ENCODE assay signal across 7 cellular contexts in the genomic region with DNA sequence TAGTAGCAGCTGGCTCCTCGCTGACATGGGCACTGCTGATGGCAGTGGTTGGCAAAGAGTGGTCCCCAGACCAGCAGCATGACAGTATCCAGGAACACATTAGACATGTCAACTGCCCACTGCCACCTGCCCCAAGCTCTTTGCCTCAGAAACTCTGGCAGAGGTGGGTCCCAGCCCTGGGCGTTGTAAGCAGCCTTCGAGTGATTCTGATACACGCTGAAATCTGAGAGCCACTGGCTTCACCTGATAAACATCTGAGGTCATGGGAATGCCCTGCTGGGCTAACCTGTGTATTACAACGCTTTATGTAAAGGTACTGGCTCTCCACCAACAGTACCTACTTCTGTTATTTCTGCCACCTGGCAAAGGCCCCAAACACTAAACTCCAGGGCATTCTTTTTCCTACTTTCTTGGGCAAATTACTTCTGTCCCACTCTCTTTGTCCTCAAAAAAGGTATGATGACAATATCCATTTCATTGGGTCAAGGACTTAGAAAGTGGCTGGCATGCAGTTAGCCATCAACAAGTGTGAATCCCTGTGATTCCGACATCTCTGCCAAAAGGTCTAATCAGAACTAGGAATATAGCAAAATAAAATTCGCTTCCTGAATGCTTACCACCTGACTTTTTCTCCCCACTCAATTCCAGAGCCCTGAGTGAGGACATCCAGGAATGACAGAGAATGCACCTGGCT. TPM values are rescaled to one million over a fixed set of nuclear protein-coding genes. Genes with fewer than 3 reads are reported as not detected.
DNase-seq lines count a peak whose midpoint lies in the region; ATAC-seq and TF ChIP-seq lines count a peak whose summit lies in the region.

No MANE protein-coding gene starts in this region.

- H3K79me2 ChIP-seq in SK-N-SH (ENCODE audit: insufficient read depth): peaks cover 37% of the 10 kb centered on the region

- no peak overlapping the region for H2AFZ ChIP-seq in SK-N-SH (ENCODE audit: low read depth)

- H3K4me3 Mint-ChIP-seq in activated CD8-positive, alpha-beta memory T cell treated with anti-CD3 and anti-CD28 coated beads, Interleukin-2, amount 10 ng/mL, durations not matched to agents 7 days and 5 days: no peak overlapping the region

- H3K9ac ChIP-seq in SK-N-SH: no peak overlapping the region

- no peaks in the 10 kb centered on the region for H3F3A ChIP-seq in SK-N-SH (replicated peaks; ENCODE audit: insufficient read depth)

- H3K36me3 ChIP-seq in SK-N-SH (replicated peaks in 1 of 2; ENCODE audit: control insufficient read depth in 1 of 2, insufficient read depth in 2 of 2, low read length in 1 of 2) (no peaks in the 10 kb centered on the region), left lung (no peaks in the 10 kb centered on the region)

- TF ChIP-seq CTCF in SK-N-SH (IDR thresholded peaks at IDR 0.05) (peak; percentile 31), left lung (IDR thresholded peaks at IDR 0.05) (peak in 1 of 2 donors; percentile 9)

- H3K9me3 ChIP-seq in SK-N-SH: no peaks in the 10 kb centered on the region
- H3K9me3 ChIP-seq in left lung: no peaks in the 10 kb centered on the region

- ATAC-seq in GM18502 (IDR thresholded peaks at IDR 0.05; ENCODE audit: poor library complexity, unreplicated experiment): peak; percentile 54
- peak; percentile 39 for ATAC-seq in HG02678 (IDR thresholded peaks at IDR 0.05; ENCODE audit: unreplicated experiment)
- peak; percentile 70 for ATAC-seq in left lung
- ATAC-seq in activated CD8-positive, alpha-beta memory T cell treated with anti-CD3 and anti-CD28 coated beads, Interleukin-2, amount 10 ng/mL, durations not matched to agents 7 days and 5 days: no peak
- no peak for ATAC-seq in GM21367 (IDR thresholded peaks at IDR 0.05; ENCODE audit: unreplicated experiment)

- H3K27me3 ChIP-seq in SK-N-SH (ENCODE audit: insufficient read depth) (no peaks in the 10 kb centered on the region), left lung (no peaks in the 10 kb centered on the region)

- CTCF ChIA-PET in SK-N-SH (lab: Yijun Ruan, JAX): interaction anchor here (0.9 to 1.5 kb wide), 6 partner anchors 10 to 356 kb away, joined by 3 to 6 read pairs (median 4); no protein-coding TSS in a partner anchor
- CTCF ChIA-PET in activated CD8-positive, alpha-beta memory T cell treated with anti-CD3 and anti-CD28 coated beads, Interleukin-2, amount 10 ng/mL, durations not matched to agents 7 days and 5 days (lab: Charles Lee): no interaction called here

- H3K27ac Mint-ChIP-seq in activated CD8-positive, alpha-beta memory T cell treated with anti-CD3 and anti-CD28 coated beads, Interleukin-2, amount 10 ng/mL, durations not matched to agents 7 days and 5 days: no peak overlapping the region

- POLR2A ChIA-PET in SK-N-SH (lab: Yijun Ruan, JAX): no interaction called here

- intact Hi-C loops in left lung (cut with DNase I): no loop called here

- WGBS in SK-N-SH (ENCODE audit: low lambda C conversion rate): 96% methylated on average over 3 of the region's 7 CpGs

- no peak for TF ChIP-seq RAD21 in SK-N-SH (IDR thresholded peaks at IDR 0.05; ENCODE audit: low read length)

- peaks cover 0 to 21% of the 10 kb centered on the region in 2 experiments; a peak in 2 of 4 replicates for H3K4me1 ChIP-seq in SK-N-SH (ENCODE audit: control insufficient read depth in 1 of 2, insufficient read depth in 2 of 2, low read depth in 1 of 2, low read length in 1 of 2)
- H3K4me1 ChIP-seq in left lung: peaks cover 0 to 19% of the 10 kb centered on the region in 2 donors

- no peaks in the 10 kb centered on the region for H3K9me2 ChIP-seq in SK-N-SH

- TF ChIP-seq EP300 in SK-N-SH (IDR thresholded peaks at IDR 0.05; ENCODE audit: borderline replicate concordance in 1 of 2, low read depth in 1 of 2, low read length in 1 of 2): no peak

- H3K27ac ChIP-seq in SK-N-SH (ENCODE audit: low read depth in 2 of 2, low read length in 1 of 2) (no peak overlapping the region; a peak in 1 of 4 replicates), left lung (no peak overlapping the region)

- H3K36me3 Mint-ChIP-seq in activated CD8-positive, alpha-beta memory T cell treated with anti-CD3 and anti-CD28 coated beads, Interleukin-2, amount 10 ng/mL, durations not matched to agents 7 days and 5 days: no peaks in the 10 kb centered on the region

- no peaks in the 10 kb centered on the region for H3K27me3 Mint-ChIP-seq in activated CD8-positive, alpha-beta memory T cell treated with anti-CD3 and anti-CD28 coated beads, Interleukin-2, amount 10 ng/mL, durations not matched to agents 7 days and 5 days

- no peak for DNase-seq in SK-N-SH
- no peak for DNase-seq in left lung
- no peak for DNase-seq in SIG-M5 treated with dmso at 0.1 percent for 504 hours (lab: John Stamatoyannopoulos, UW; ENCODE audit: unreplicated experiment)
- no peak for DNase-seq in activated CD8-positive, alpha-beta memory T cell treated with anti-CD3 and anti-CD28 coated beads, Interleukin-2, amount 10 ng/mL, durations not matched to agents 7 days and 5 days

- H4K20me1 ChIP-seq in SK-N-SH (ENCODE audit: insufficient read depth): 0 out of 2 replicates have a peak, but pooled peaks cover 4% of the 10 kb centered on the region

- no peak overlapping the region for H3K4me3 ChIP-seq in SK-N-SH (ENCODE audit: low read depth in 2 of 2, low read length in 1 of 2)
- H3K4me3 ChIP-seq in left lung: no peak overlapping the region

- H3K9me3 Mint-ChIP-seq in activated CD8-positive, alpha-beta memory T cell treated with anti-CD3 and anti-CD28 coated beads, Interleukin-2, amount 10 ng/mL, durations not matched to agents 7 days and 5 days (ENCODE audit: low read depth): no peaks in the 10 kb centered on the region

- no peak overlapping the region for H3K4me2 ChIP-seq in SK-N-SH

- peaks cover 24% of the 10 kb centered on the region for H3K4me1 Mint-ChIP-seq in activated CD8-positive, alpha-beta memory T cell treated with anti-CD3 and anti-CD28 coated beads, Interleukin-2, amount 10 ng/mL, durations not matched to agents 7 days and 5 days

TF ChIP-seq in SK-N-SH, 30 proteins besides CTCF, POLR2A, EP300 and RAD21:
- TF ChIP-seq TAF1 (IDR thresholded peaks at IDR 0.05; ENCODE audit: borderline replicate concordance, low read depth, low read length) (no peak), YY1 (IDR thresholded peaks at IDR 0.05; ENCODE audit: low read depth) (no peak), POLR2AphosphoS5 (IDR thresholded peaks at IDR 0.05; ENCODE audit: low read depth, low read length) (no peak), FOXM1 (IDR thresholded peaks at IDR 0.05; ENCODE audit: low read depth) (no peak), EZH2phosphoT487 (IDR thresholded peaks at IDR 0.05; ENCODE audit: borderline replicate concordance, low read depth) (no peak)
- TF ChIP-seq, protein P1, sequence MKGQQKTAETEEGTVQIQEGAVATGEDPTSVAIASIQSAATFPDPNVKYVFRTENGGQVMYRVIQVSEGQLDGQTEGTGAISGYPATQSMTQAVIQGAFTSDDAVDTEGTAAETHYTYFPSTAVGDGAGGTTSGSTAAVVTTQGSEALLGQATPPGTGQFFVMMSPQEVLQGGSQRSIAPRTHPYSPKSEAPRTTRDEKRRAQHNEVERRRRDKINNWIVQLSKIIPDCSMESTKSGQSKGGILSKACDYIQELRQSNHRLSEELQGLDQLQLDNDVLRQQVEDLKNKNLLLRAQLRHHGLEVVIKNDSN (IDR thresholded peaks at IDR 0.05; ENCODE audit: borderline replicate concordance, low read depth): no peak

RNA-seq across cellular contexts. Expression of a gene that starts 9.2 kb away (rescaled TPM):
- polyA plus RNA-seq in SK-N-SH (2012; rRNA removed): 6.3 and 7.7 TPM in 2 replicates
- 7.8 TPM in 2 replicates for polyA plus RNA-seq in SK-N-SH (2012; cell fraction: cytosol; rRNA removed)
- polyA plus RNA-seq in SK-N-SH (2012; cell fraction: nucleus; rRNA removed): 7.5 and 10.0 TPM in 2 replicates
- total RNA-seq in left lung: 10 to 100 TPM; 47.0 to 54.0 TPM
- total RNA-seq in activated CD8-positive, alpha-beta memory T cell treated with anti-CD3 and anti-CD28 coated beads, Interleukin-2, amount 10 ng/mL, durations not matched to agents 7 days and 5 days: 10 to 100 TPM; 37.0 to 38.4 TPM

Comparison
In these comparisons a context has a peak if more than half of its experiments do, and no peak if none do; other contexts are left out.
1. ATAC-seq: peak in GM18502 (single experiment), HG02678 (single experiment) and left lung (single experiment); none in activated CD8-positive, alpha-beta memory T cell treated with anti-CD3 and anti-CD28 coated beads, Interleukin-2, amount 10 ng/mL, durations not matched to agents 7 days and 5 days (single experiment) and GM21367 (single experiment).